Comparison of ENCODE assay signal across 8 cellular contexts in the genomic region with DNA sequence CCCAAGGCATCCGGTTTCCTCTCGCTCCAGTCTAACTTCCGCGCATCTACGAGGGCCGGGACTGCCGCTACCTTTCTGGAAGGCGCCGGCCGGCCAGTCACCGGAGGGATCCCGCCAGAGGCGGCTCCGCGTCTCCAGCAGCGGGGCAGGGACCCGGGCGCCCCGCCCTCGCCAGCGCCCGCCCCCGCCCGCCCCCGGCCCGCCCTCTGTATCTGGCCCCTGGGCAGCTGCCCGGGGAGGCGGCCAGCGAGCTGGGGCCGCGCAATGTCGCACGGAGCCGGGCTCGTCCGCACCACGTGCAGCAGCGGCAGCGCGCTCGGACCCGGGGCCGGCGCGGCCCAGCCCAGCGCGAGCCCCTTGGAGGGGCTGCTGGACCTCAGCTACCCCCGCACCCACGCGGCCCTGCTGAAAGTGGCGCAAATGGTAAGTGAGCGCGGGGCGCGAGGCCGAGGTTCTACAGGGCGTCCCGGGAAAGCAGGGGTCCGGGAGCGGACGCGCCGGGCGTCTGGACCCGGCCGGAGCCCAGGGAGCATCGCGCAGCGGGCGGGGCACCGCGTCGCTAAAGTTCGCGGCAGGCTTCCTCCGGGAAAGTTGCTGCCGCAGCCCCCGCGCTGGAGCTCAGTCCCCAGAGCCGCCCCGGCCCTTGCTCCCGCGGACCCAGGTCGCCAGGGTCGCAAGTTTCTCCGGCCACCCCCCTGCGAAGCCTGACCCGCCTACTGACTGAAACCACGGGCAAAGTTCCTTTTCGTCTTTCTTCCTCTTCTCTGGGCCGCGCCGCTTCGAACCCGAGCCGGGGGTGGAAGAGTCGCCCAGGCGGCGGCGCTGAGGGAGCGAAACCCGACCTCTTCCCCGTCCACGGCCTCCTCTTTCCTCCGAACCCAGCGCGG. TPM values are rescaled to one million over a fixed set of nuclear protein-coding genes. Genes with fewer than 3 reads are reported as not detected.
DNase-seq lines count a peak whose midpoint lies in the region; ATAC-seq, FAIRE-seq and TF ChIP-seq lines count a peak whose summit lies in the region.

A gene with protein sequence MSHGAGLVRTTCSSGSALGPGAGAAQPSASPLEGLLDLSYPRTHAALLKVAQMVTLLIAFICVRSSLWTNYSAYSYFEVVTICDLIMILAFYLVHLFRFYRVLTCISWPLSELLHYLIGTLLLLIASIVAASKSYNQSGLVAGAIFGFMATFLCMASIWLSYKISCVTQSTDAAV (plus strand): TSS at position 211 of the 887 bp plus-strand sequence. CDS start 54 bp downstream, at position 265.

- H3K27ac Mint-ChIP-seq in T-helper 17 cell (peak within 1 kb of the TSS; percentile 97), astrocyte (ENCODE audit: unreplicated experiment) (peak within 1 kb of the TSS; percentile 89)

- in situ Hi-C loops in gastrocnemius medialis (cut with MboI; ENCODE audit: low sequenced_read_pairs in 4 of 4): no loop called here

- H3K4me3 Mint-ChIP-seq in T-helper 17 cell: peak within 1 kb of the TSS; percentile 98
- peak within 1 kb of the TSS; percentile 96 for H3K4me3 Mint-ChIP-seq in astrocyte (ENCODE audit: unreplicated experiment)

- H3K36me3 Mint-ChIP-seq in T-helper 17 cell (ENCODE audit: low read depth) (no peaks in the 10 kb centered on the region), astrocyte (ENCODE audit: low read depth, unreplicated experiment) (no peaks in the 10 kb centered on the region)

- H3K36me3 ChIP-seq in astrocyte (ENCODE audit: insufficient read depth, low read length): no peaks in the 10 kb centered on the region
- no peaks in the 10 kb centered on the region for H3K36me3 ChIP-seq in hepatocyte (replicated peaks; ENCODE audit: insufficient read depth, low read depth)
- H3K36me3 ChIP-seq in gastrocnemius medialis: no peaks in the 10 kb centered on the region

- no peaks in the 10 kb centered on the region for H3K9me3 Mint-ChIP-seq in astrocyte (ENCODE audit: unreplicated experiment)

- H3K9me3 ChIP-seq in T-helper 17 cell (ENCODE audit: control insufficient read depth, low read length, poor library complexity, severe bottlenecking): no peaks in the 10 kb centered on the region
- H3K9me3 ChIP-seq in astrocyte (ENCODE audit: insufficient read depth, low read depth, low read length): no peaks in the 10 kb centered on the region
- H3K9me3 ChIP-seq in hepatocyte (ENCODE audit: low read depth): no peaks in the 10 kb centered on the region
- no peaks in the 10 kb centered on the region for H3K9me3 ChIP-seq in gastrocnemius medialis

- no peaks in the 10 kb centered on the region for H3K27me3 ChIP-seq in astrocyte (ENCODE audit: insufficient read depth, low read length)
- no peaks in the 10 kb centered on the region for H3K27me3 ChIP-seq in hepatocyte
- no peaks in the 10 kb centered on the region for H3K27me3 ChIP-seq in gastrocnemius medialis

- intact Hi-C loops in gastrocnemius medialis (cut with DNase I; ENCODE audit: low total_unique reads): no loop called here

- H3K9ac ChIP-seq in astrocyte (ENCODE audit: low read length): peak within 1 kb of the TSS; percentile 87

- H3K79me2 ChIP-seq in astrocyte (ENCODE audit: insufficient read depth, low read length) (peaks cover 40% of the 10 kb centered on the region), hepatocyte (peaks cover 44% of the 10 kb centered on the region)

- H3K4me3 ChIP-seq in AG09309 (ENCODE audit: control insufficient read depth, low read depth, low read length): peak within 1 kb of the TSS; percentile 73
- H3K4me3 ChIP-seq in astrocyte (ENCODE audit: insufficient read depth, low read depth, low read length): peak within 1 kb of the TSS; percentile 80
- H3K4me3 ChIP-seq in hepatocyte: peak within 1 kb of the TSS; percentile 98
- peak within 1 kb of the TSS; percentile 60 to 73 (median 67) for H3K4me3 ChIP-seq in gastrocnemius medialis

- peak; percentile 44 for ATAC-seq in GM19324 (IDR thresholded peaks at IDR 0.05; ENCODE audit: low FRiP score, unreplicated experiment)
- ATAC-seq in T-helper 17 cell: peak; percentile 70
- ATAC-seq in gastrocnemius medialis: peak; percentile 65 to 70
- ATAC-seq in GM21360 (IDR thresholded peaks at IDR 0.05; ENCODE audit: unreplicated experiment): no peak

- H2AFZ ChIP-seq in astrocyte (ENCODE audit: low read depth, low read length) (peak within 1 kb of the TSS; percentile 97), hepatocyte (peak within 1 kb of the TSS; percentile 80)

- peak; percentile 46 to 62 for TF ChIP-seq POLR2A in gastrocnemius medialis (IDR thresholded peaks at IDR 0.05)

- H3K4me2 ChIP-seq in astrocyte (ENCODE audit: low read length) (peak within 1 kb of the TSS; percentile 96), hepatocyte (peak within 1 kb of the TSS; percentile 95)

- H3K9me2 ChIP-seq in hepatocyte (replicated peaks; ENCODE audit: insufficient read depth): no peaks in the 10 kb centered on the region

- peaks cover 4% of the 10 kb centered on the region for H3K4me1 ChIP-seq in astrocyte (ENCODE audit: insufficient read depth, low read length)
- peaks cover 5% of the 10 kb centered on the region for H3K4me1 ChIP-seq in hepatocyte (ENCODE audit: insufficient read depth)
- no peaks in the 10 kb centered on the region for H3K4me1 ChIP-seq in gastrocnemius medialis

- FAIRE-seq in astrocyte (lab: Jason Lieb, UNC): no peak

- H4K20me1 ChIP-seq in astrocyte (ENCODE audit: insufficient read depth, low read length) (peaks cover 22% of the 10 kb centered on the region), hepatocyte (ENCODE audit: insufficient read depth, poor library complexity, severe bottlenecking) (no peaks in the 10 kb centered on the region)

- TF ChIP-seq CTCF in AG09309 (IDR thresholded peaks at IDR 0.05; ENCODE audit: control insufficient read depth, insufficient read depth, low read depth, low read length, missing control alignments): no peak
- no peak for TF ChIP-seq CTCF in astrocyte (IDR thresholded peaks at IDR 0.05; ENCODE audit: insufficient read depth, low read depth, low read length)
- TF ChIP-seq CTCF in hepatocyte (IDR thresholded peaks at IDR 0.05; ENCODE audit: poor library complexity): peak; percentile 6
- no peak for TF ChIP-seq CTCF in gastrocnemius medialis (IDR thresholded peaks at IDR 0.05 in 4 of 5, conservative IDR thresholded peaks at IDR 0.05 in 1 of 5)

- DNase-seq in AG09309 (ENCODE audit: low read depth): no peak
- peak; percentile 78 for DNase-seq in HK-2 (ENCODE audit: unreplicated experiment)
- peak; percentile 27 to 68 (median 65) for DNase-seq in T-helper 17 cell
- DNase-seq in astrocyte (ENCODE audit: low read depth): peak; percentile 36
- peak; percentile 81 for DNase-seq in hepatocyte (ENCODE audit: low spot score)
- peak; percentile 16 to 37 for DNase-seq in gastrocnemius medialis

- H3K27ac ChIP-seq in astrocyte (ENCODE audit: low read depth, low read length) (peak within 1 kb of the TSS; percentile 48), hepatocyte (peak within 1 kb of the TSS; percentile 91), gastrocnemius medialis (peak within 1 kb of the TSS; percentile 47 to 72 (median 60))

- 3% methylated on average over 59 of the region's 107 CpGs for WGBS in hepatocyte (ENCODE audit: low lambda C conversion rate, missing lambda C conversion rate)

- H3K27me3 Mint-ChIP-seq in T-helper 17 cell (no peaks in the 10 kb centered on the region), astrocyte (ENCODE audit: low read depth, unreplicated experiment) (no peaks in the 10 kb centered on the region)

- H3K4me1 Mint-ChIP-seq in T-helper 17 cell (peaks cover 36% of the 10 kb centered on the region), astrocyte (ENCODE audit: low read depth, unreplicated experiment) (peaks cover 7% of the 10 kb centered on the region)

RNA-seq across cellular contexts. Expression of the gene that starts here (rescaled TPM):
- total RNA-seq in T-helper 17 cell (10 to 100 TPM; 38.5 to 45.3 TPM), astrocyte (19.7 and 23.9 TPM in 2 replicates), hepatocyte (6.1 and 11.4 TPM in 2 replicates), gastrocnemius medialis (1 to 10 TPM; 1.1 to 3.3 (median 1.7) TPM)
- polyA plus RNA-seq in hepatocyte: 62.5 and 63.0 TPM in 2 replicates
